ENCODE assay signal across 9 cellular contexts in the genomic region with DNA sequence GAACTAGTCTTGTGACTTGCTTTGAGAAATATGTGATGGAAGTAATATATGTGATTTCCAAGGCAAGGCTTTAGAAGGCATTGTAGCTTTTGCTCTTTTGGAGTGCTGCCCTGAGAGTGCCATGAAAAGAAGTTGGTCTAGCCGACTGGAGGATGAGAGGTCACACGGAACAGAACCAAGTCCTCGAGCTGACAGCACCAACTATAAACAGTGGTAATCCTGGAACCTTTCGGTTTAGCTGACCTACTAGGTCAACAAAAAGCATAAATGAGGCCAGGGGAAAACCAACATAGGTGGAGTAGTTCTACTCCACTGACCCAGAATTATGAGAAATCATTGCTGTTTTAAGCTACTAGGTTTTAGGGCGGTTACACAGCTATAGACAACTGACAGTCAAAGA. TPM values are rescaled to one million over a fixed set of nuclear protein-coding genes. Genes with fewer than 3 reads are reported as not detected.
A peak's percentile ranks its signal among the peaks of the same experiment; 100 is the strongest.
DNase-seq lines count a peak whose midpoint lies in the region; ATAC-seq and TF ChIP-seq lines count a peak whose summit lies in the region.
"Had no signal": no experiment of that assay in that cellular context is flagged by ENCODE, and none has a peak within 500 bp of the region (broad histone marks: within the 10 kb centered on the region; RNA-seq: fewer than 3 reads in every experiment).

No MANE protein-coding gene starts in this region.

- no peak overlapping the region for H2BK12ac ChIP-seq in H9 (ENCODE audit: insufficient read length, low read depth, low read length)

- H2AFZ ChIP-seq in H9 (ENCODE audit: low read length): no peak overlapping the region

- no peak overlapping the region for H3T11ph ChIP-seq in H9 (ENCODE audit: low read length)

- in situ Hi-C loops in astrocyte of the spinal cord (cut with HindIII; ENCODE audit: low sequenced_read_pairs): loop anchor here (10.0 kb wide), 1 partner anchor 48 kb away; no protein-coding TSS in a partner anchor

- H4K91ac ChIP-seq in H9 (ENCODE audit: insufficient read length, low read depth, low read length): no peak overlapping the region

- H3K27ac ChIP-seq in H9 (ENCODE audit: insufficient read length, low read depth, low read length): no peak overlapping the region
- H3K27ac ChIP-seq in right lobe of liver: no peak overlapping the region

- H3K27me3 Mint-ChIP-seq in H9 (ENCODE audit: low read depth) (no peaks in the 10 kb centered on the region), natural killer cell (ENCODE audit: low read depth in 2 of 2) (no peaks in the 10 kb centered on the region)
- H3K27me3 Mint-ChIP-seq: T-cell had no signal

- no peak overlapping the region for H3K4me3 Mint-ChIP-seq in H9
- no peak overlapping the region for H3K4me3 Mint-ChIP-seq in natural killer cell

- H2BK20ac ChIP-seq in H9 (ENCODE audit: low read depth, low read length, poor library complexity, severe bottlenecking): no peak overlapping the region

- POLR2A ChIA-PET in AG04449 (lab: Yijun Ruan, JAX): no interaction called here

- no peak for DNase-seq in AG04449 (ENCODE audit: low read depth, low spot score)
- no peak for DNase-seq in H9
- DNase-seq in astrocyte of the spinal cord (ENCODE audit: low read depth, low spot score): no peak
- no peak for DNase-seq in right lobe of liver
- DNase-seq in natural killer cell: no peak
- no peak for DNase-seq in effector CD8-positive, alpha-beta T cell (lab: John Stamatoyannopoulos, UW)
- DNase-seq in GM19238 (ENCODE audit: insufficient read length, low spot score): no peak
- DNase-seq: T-cell had no signal

- peak in 1 of 4 donors; percentile 20 for ATAC-seq in right lobe of liver
- no peak for ATAC-seq in natural killer cell
- ATAC-seq in HG03280 (IDR thresholded peaks at IDR 0.05; ENCODE audit: unreplicated experiment): no peak
- ATAC-seq: T-cell had no signal

- no peak overlapping the region for H3K14ac ChIP-seq in H9 (ENCODE audit: insufficient read depth, low read length)

- no peak for TF ChIP-seq CTCF in AG04449 (IDR thresholded peaks at IDR 0.05; ENCODE audit: insufficient read depth, low read length, missing control alignments)
- TF ChIP-seq CTCF in H9 (conservative IDR thresholded peaks at IDR 0.05): no peak
- no peak for TF ChIP-seq CTCF in astrocyte of the spinal cord (IDR thresholded peaks at IDR 0.05; ENCODE audit: low read depth, low read length)
- TF ChIP-seq CTCF in right lobe of liver (IDR thresholded peaks at IDR 0.05): no peak
- TF ChIP-seq CTCF in natural killer cell (IDR thresholded peaks at IDR 0.05): no peak

- peaks cover 52% of the 10 kb centered on the region for H3K79me2 ChIP-seq in H9 (ENCODE audit: insufficient read depth, low read length)

- H3K4me2 ChIP-seq in H9 (ENCODE audit: insufficient read depth, insufficient read length, low read length): peak overlapping the region; percentile 93

- no peak overlapping the region for H2BK15ac ChIP-seq in H9 (ENCODE audit: low read depth, low read length)

- H3K27me3 ChIP-seq in H9 (ENCODE audit: insufficient read depth, low read length) (no peaks in the 10 kb centered on the region), right lobe of liver (no peaks in the 10 kb centered on the region)

- H3K4me1 ChIP-seq in H9 (ENCODE audit: insufficient read depth, low read length) (no peaks in the 10 kb centered on the region; the same call in 1 of the 2 replicates), right lobe of liver (peaks cover 0 to 18% (median 8%) of the 10 kb centered on the region in 4 donors)

- H3K4me1 Mint-ChIP-seq in H9 (peaks cover 16 to 25% of the 10 kb centered on the region in 2 experiments), natural killer cell (peaks cover 19 to 49% of the 10 kb centered on the region in 2 donors)

- H3K9me3 ChIP-seq in H9 (ENCODE audit: control insufficient read depth, low read depth, low read length) (no peaks in the 10 kb centered on the region), right lobe of liver (no peaks in the 10 kb centered on the region)

- no peak overlapping the region for H2AK5ac ChIP-seq in H9 (ENCODE audit: insufficient read length, low read length)

- H3K56ac ChIP-seq in H9 (ENCODE audit: insufficient read length, low read depth, low read length): no peak overlapping the region

- H2BK120ac ChIP-seq in H9 (ENCODE audit: low read depth, low read length, poor library complexity, severe bottlenecking): no peak overlapping the region

- H3K9me3 Mint-ChIP-seq in H9 (no peaks in the 10 kb centered on the region), natural killer cell (no peaks in the 10 kb centered on the region)
- H3K9me3 Mint-ChIP-seq: T-cell had no signal

- TF ChIP-seq POLR2A in right lobe of liver (IDR thresholded peaks at IDR 0.05): no peak

- H3K4me3 ChIP-seq in AG04449 (ENCODE audit: low read depth, low read length) (peak overlapping the region; percentile 78), astrocyte of the spinal cord (ENCODE audit: low read depth, low read length) (peak overlapping the region; percentile 95), right lobe of liver (peak overlapping the region in 2 of 3 donors; percentile 83 to 90)

- no peak overlapping the region for H3K4ac ChIP-seq in H9 (ENCODE audit: low read depth, low read length)

- no peaks in the 10 kb centered on the region for H4K20me1 ChIP-seq in H9 (ENCODE audit: control insufficient read depth, insufficient read depth, insufficient read length)

- no peak overlapping the region for H3K23ac ChIP-seq in H9 (ENCODE audit: insufficient read length, low read depth, low read length)

- peaks cover 13% of the 10 kb centered on the region for H3K23me2 ChIP-seq in H9 (ENCODE audit: insufficient read length, low read depth, low read length, poor library complexity, severe bottlenecking)

- H4K8ac ChIP-seq in H9 (replicated peaks; ENCODE audit: insufficient read length, low read depth, low read length): no peak overlapping the region

- H2BK5ac ChIP-seq in H9 (ENCODE audit: insufficient read length, low read length): no peak overlapping the region

- peaks cover 3% of the 10 kb centered on the region for H3K79me1 ChIP-seq in H9 (ENCODE audit: insufficient read depth, low read depth, low read length, poor library complexity, severe bottlenecking)

- no peaks in the 10 kb centered on the region for H3K36me3 ChIP-seq in right lobe of liver

- H3K9ac ChIP-seq in H9 (ENCODE audit: extremely low read depth, insufficient read length, low read length): peak overlapping the region; percentile 98

- peaks cover 22 to 33% (median 27%) of the 10 kb centered on the region in 3 experiments for H3K36me3 Mint-ChIP-seq in H9 (ENCODE audit: insufficient read depth in 1 of 3, low read depth in 3 of 3)
- H3K36me3 Mint-ChIP-seq in natural killer cell: no peaks in the 10 kb centered on the region

- no CpG with 5 or more reads among the region's 5 CpGs for WGBS in H9 (ENCODE audit: extremely low coverage, insufficient read length, low lambda C conversion rate)
- WGBS in right lobe of liver (ENCODE audit: insufficient coverage, low coverage, low lambda C conversion rate, missing lambda C conversion rate): 16% methylated on average over 5 of the region's 5 CpGs

- no peak overlapping the region for H3K18ac ChIP-seq in H9 (ENCODE audit: insufficient read length, low read depth, low read length)

- intact Hi-C loops in right lobe of liver (cut with DNase I) (no loop called here), natural killer cell (cut with micrococcal nuclease) (loop anchor here (5.0 to 10.0 kb wide), 3 partner anchors 420 to 1770 kb away; partner anchors contain the start of genes BCL10 and PKN2)

- CTCF ChIA-PET in AG04449 (lab: Yijun Ruan, JAX): interaction anchor here (1.0 to 1.5 kb wide), 4 partner anchors 8 to 1029 kb away, joined by 3 to 5 read pairs (median 4); no protein-coding TSS in a partner anchor

- H3K27ac Mint-ChIP-seq in H9: no peak overlapping the region; a peak in 1 of 7 replicates
- no peak overlapping the region for H3K27ac Mint-ChIP-seq in natural killer cell

- no peak overlapping the region for H4K5ac ChIP-seq in H9 (ENCODE audit: insufficient read length, low read depth, low read length)

RNA-seq across cellular contexts. Expression of gene SELENOF, which starts 1.4 kb away (rescaled TPM):
- total RNA-seq in H9 (2021) (140 and 143 TPM in 2 replicates), right lobe of liver (100 to 1,000 TPM in 4 of 6 experiments, 10 to 100 TPM in 2; 95.5 to 130 (median 107) TPM), natural killer cell (100 to 1,000 TPM; 124 to 163 (median 137) TPM)

RNA-seq across cellular contexts. Expression of gene HS2ST1, which starts 1.9 kb away (rescaled TPM):
- total RNA-seq in H9 (2021) (20.1 and 20.6 TPM in 2 replicates), right lobe of liver (10 to 100 TPM in 5 of 6 experiments, 1 to 10 TPM in 1; 9.9 to 17.2 (median 13.7) TPM), natural killer cell (10 to 100 TPM; 12.5 to 18.4 (median 14.3) TPM)
